1 cellular context compared by ENCODE assay signal in the genomic region with DNA sequence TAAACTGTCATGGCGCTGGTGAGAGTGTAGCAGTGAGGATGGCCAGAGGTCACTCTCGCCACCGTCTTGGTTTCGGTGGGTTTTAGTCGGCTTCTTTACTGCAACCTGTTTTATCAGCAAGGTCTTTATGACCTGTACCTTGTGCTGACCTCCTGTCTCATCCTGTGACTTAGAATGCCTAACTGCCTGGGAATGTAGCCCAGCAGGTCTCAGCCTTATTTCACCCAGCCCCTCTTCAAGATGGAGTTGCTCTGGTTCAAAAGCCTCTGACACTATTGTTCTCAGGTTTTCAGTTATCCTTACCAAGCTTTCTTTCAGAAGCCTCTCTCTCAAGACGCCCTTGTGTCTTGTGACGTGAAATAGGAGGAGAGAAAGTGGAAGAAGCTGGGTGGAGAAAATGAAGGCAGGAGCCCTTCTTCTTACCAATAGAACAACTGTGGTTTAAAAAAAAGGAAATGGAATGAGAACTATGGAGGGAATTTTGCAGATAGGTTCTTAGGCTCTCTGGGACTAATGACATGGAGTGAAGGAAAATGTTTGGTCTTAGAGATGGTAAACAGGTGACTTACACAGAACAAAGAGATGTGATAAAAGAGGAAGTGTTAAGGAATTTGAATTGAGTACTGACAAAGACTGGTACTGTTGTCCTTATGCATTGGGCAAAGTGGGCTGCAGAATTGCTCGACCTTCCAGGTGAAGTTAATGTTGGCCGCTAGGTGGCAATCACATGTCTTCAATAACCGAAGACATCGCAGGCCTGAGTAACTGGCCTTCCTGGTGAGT.
A peak's percentile ranks its signal among the peaks of the same experiment; 100 is the strongest.
TF ChIP-seq lines count a peak whose summit lies in the region.

No MANE protein-coding gene starts in this region.

TF ChIP-seq in WTC11, 78 proteins besides CTCF, POLR2A, EP300 and RAD21 (continued from another document):
- TF ChIP-seq, protein P1, sequence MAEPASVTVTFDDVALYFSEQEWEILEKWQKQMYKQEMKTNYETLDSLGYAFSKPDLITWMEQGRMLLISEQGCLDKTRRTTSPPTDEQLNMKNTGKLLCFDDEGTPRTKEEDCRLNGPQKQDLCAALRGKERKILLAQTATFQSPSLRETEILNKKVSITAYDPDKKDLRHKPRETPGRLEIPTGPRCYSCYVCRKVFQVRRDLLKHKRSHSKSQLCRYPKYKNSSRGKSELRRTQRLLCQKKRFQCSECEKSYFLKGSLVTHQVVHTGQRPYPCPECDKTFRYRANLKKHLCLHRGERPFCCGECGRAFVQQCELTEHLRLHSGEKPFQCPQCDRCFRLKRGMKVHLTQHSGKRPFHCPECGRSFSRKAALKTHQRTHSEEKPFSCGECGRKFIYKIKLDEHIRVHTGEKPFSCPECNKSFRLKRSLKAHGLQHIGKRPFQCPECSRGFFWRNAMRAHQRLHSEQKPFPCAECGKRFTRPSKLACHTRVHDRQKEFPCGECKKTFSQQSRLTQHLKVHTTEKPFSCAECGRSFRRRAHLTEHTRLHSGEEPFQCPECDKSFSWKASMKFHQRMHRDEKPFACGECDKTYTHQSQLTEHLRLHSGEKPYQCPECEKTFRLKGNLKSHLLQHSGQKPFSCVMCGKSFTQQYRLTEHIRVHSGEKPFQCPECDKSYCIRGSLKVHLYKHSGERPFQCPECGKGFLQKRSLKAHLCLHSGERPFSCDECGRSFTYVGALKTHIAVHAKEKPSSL (CRISPR knock-in tag; conservative IDR thresholded peaks at IDR 0.05): peak; percentile 87; the same call in 1 of the 2 replicates
- no peak for TF ChIP-seq GTF2I (CRISPR knock-in tag; conservative IDR thresholded peaks at IDR 0.05)
- peak; percentile 68; the same call in 1 of the 2 replicates for TF ChIP-seq TEAD1 (CRISPR knock-in tag; IDR thresholded peaks at IDR 0.05)
- TF ChIP-seq, protein P2, sequence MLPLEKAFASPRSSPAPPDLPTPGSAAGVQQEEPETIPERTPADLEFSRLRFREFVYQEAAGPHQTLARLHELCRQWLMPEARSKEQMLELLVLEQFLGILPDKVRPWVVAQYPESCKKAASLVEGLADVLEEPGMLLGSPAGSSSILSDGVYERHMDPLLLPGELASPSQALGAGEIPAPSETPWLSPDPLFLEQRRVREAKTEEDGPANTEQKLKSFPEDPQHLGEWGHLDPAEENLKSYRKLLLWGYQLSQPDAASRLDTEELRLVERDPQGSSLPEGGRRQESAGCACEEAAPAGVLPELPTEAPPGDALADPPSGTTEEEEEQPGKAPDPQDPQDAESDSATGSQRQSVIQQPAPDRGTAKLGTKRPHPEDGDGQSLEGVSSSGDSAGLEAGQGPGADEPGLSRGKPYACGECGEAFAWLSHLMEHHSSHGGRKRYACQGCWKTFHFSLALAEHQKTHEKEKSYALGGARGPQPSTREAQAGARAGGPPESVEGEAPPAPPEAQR (CRISPR knock-in tag; IDR thresholded peaks at IDR 0.05): peak; percentile 97
- TF ChIP-seq GABPB1 (CRISPR knock-in tag; IDR thresholded peaks at IDR 0.05): no peak
- TF ChIP-seq FOXK1 (CRISPR knock-in tag; IDR thresholded peaks at IDR 0.05): 0 out of 2 replicates have a peak, but pooled peaks have one; percentile 24
